Comparison of ENCODE assay signal across 26 cellular contexts in the genomic region with DNA sequence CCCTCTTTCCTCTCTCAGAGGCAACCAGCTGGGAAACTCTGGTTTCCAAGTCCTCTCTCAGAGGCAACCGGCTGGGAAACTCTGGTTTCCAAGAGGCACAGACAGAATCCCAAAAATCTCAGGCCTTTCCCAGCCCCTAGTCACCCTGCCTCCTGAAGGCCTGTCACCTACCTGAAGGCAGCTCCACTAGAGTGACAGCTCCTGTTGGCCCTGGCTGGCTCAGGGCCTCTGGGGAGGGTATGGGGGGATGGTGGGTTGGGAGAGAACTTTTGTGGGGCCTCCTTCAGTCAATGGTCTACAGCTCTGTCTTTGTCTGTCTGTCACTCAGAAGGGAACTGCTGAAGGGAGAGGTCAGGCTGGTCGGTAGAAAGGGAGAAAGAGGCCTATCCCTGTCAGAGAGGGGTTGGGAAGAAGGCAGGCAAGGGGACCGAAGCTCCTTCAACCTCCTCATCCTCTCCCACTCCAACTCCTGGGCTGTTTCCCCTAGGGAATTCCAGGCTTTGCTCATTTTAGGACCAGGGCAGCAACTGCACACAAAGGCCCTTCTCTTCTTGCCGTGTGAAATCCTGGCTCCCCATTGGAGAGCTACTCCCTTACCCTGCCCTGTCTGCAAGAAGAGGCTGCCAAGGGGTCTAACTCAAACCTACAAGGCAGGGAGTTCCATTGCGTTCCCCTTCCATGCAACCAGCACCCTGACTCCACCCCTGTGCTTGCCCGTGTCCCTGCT. TPM values are rescaled to one million over a fixed set of nuclear protein-coding genes. Genes with fewer than 3 reads are reported as not detected.
DNase-seq lines count a peak whose midpoint lies in the region; ATAC-seq and TF ChIP-seq lines count a peak whose summit lies in the region.
"Had no signal": no experiment of that assay in that cellular context is flagged by ENCODE, and none has a peak within 500 bp of the region (broad histone marks: within the 10 kb centered on the region; RNA-seq: fewer than 3 reads in every experiment).

No MANE protein-coding gene starts in this region.

- H3K9ac ChIP-seq in SK-N-SH = no peak overlapping the region
- H3K9ac ChIP-seq in neural cell (ENCODE audit: low read length) = peak overlapping the region; percentile 56
- H3K9ac ChIP-seq: GM23248 had no signal

- no peak overlapping the region for H3K27ac Mint-ChIP-seq in type B pancreatic cell
- H3K27ac Mint-ChIP-seq: activated CD4-positive, alpha-beta T cell treated with anti-CD3 and anti-CD28 coated beads for 36 hours; stimulated activated effector memory CD8-positive, alpha-beta T cell treated with anti-CD3 and anti-CD28 coated beads, Interleukin-12 subunit alpha, Interleukin-12 subunit beta, amount 100 ng/mL, for 72 hours had no signal

- H3K27ac ChIP-seq in SK-N-SH (ENCODE audit: low read depth in 2 of 2, low read length in 1 of 2) (peak overlapping the region in 1 of 2 experiments; percentile 100; a peak in 2 of 4 replicates), dorsolateral prefrontal cortex (peak overlapping the region in 43 of 59 donors; percentile 4 to 77 (median 57)), neural cell (ENCODE audit: low read length) (peak overlapping the region; percentile 96), right atrium auricular region (no peak overlapping the region)
- H3K27ac ChIP-seq: breast epithelium, coronary artery, GM23248, PC-9, suprapubic skin had no signal

- no peaks in the 10 kb centered on the region for H3K9me3 Mint-ChIP-seq in type B pancreatic cell
- H3K9me3 Mint-ChIP-seq: activated T-cell treated with anti-CD3 and anti-CD28 coated beads, Interleukin-2, amount 50 U/mL, for 4 hours; stimulated activated effector memory CD8-positive, alpha-beta T cell treated with anti-CD3 and anti-CD28 coated beads, Interleukin-12 subunit alpha, Interleukin-12 subunit beta, amount 100 ng/mL, for 72 hours had no signal

- H3K4me3 ChIP-seq in SK-N-SH (ENCODE audit: low read depth in 2 of 2, low read length in 1 of 2) = no peak overlapping the region
- no peak overlapping the region for H3K4me3 ChIP-seq in dorsolateral prefrontal cortex
- peak overlapping the region; percentile 64 for H3K4me3 ChIP-seq in neural cell (ENCODE audit: low read length)
- no peak overlapping the region for H3K4me3 ChIP-seq in right atrium auricular region
- H3K4me3 ChIP-seq: breast epithelium, coronary artery, GM23248, lung, PC-9, suprapubic skin had no signal

- peak overlapping the region; percentile 87 for H3K4me3 Mint-ChIP-seq in type B pancreatic cell
- H3K4me3 Mint-ChIP-seq: activated CD4-positive, alpha-beta T cell treated with anti-CD3 and anti-CD28 coated beads for 36 hours; activated T-cell treated with anti-CD3 and anti-CD28 coated beads, Interleukin-2, amount 50 U/mL, for 4 hours; stimulated activated effector memory CD8-positive, alpha-beta T cell treated with anti-CD3 and anti-CD28 coated beads, Interleukin-12 subunit alpha, Interleukin-12 subunit beta, amount 100 ng/mL, for 72 hours had no signal

- intact Hi-C loops in dorsolateral prefrontal cortex (cut with DNase I) = no loop called here

- H3K36me3 ChIP-seq in SK-N-SH (replicated peaks in 1 of 2; ENCODE audit: control insufficient read depth in 1 of 2, insufficient read depth in 2 of 2, low read length in 1 of 2) = no peaks in the 10 kb centered on the region
- no peaks in the 10 kb centered on the region for H3K36me3 ChIP-seq in neural cell (ENCODE audit: insufficient read depth, low read length)
- H3K36me3 ChIP-seq in right atrium auricular region = no peaks in the 10 kb centered on the region
- H3K36me3 ChIP-seq: breast epithelium, suprapubic skin had no signal

- no peaks in the 10 kb centered on the region for H3K79me2 ChIP-seq in SK-N-SH (ENCODE audit: insufficient read depth)
- no peaks in the 10 kb centered on the region for H3K79me2 ChIP-seq in neural cell (replicated peaks; ENCODE audit: insufficient read depth, low read length)

- no peaks in the 10 kb centered on the region for H3K36me3 Mint-ChIP-seq in type B pancreatic cell
- H3K36me3 Mint-ChIP-seq: stimulated activated effector memory CD8-positive, alpha-beta T cell treated with anti-CD3 and anti-CD28 coated beads, Interleukin-12 subunit alpha, Interleukin-12 subunit beta, amount 100 ng/mL, for 72 hours had no signal

- ATAC-seq in SK-N-SH treated with all-trans-retinoic acid at 6 μM for 48 hours = no peak
- ATAC-seq: activated CD4-positive, alpha-beta T cell treated with anti-CD3 and anti-CD28 coated beads for 36 hours; activated T-cell treated with anti-CD3 and anti-CD28 coated beads, Interleukin-2, amount 50 U/mL, for 4 hours; stimulated activated effector memory CD8-positive, alpha-beta T cell treated with anti-CD3 and anti-CD28 coated beads, Interleukin-12 subunit alpha, Interleukin-12 subunit beta, amount 100 ng/mL, for 72 hours had no signal

- no peaks in the 10 kb centered on the region for H3K9me3 ChIP-seq in SK-N-SH
- no peaks in the 10 kb centered on the region for H3K9me3 ChIP-seq in neural cell (ENCODE audit: low read length)
- no peaks in the 10 kb centered on the region for H3K9me3 ChIP-seq in right atrium auricular region
- H3K9me3 ChIP-seq: breast epithelium, suprapubic skin had no signal

- TF ChIP-seq RAD21 in SK-N-SH (IDR thresholded peaks at IDR 0.05; ENCODE audit: low read length) = no peak
- no peak for TF ChIP-seq RAD21 in neural cell (conservative IDR thresholded peaks at IDR 0.05)

- no peak for TF ChIP-seq EP300 in SK-N-SH (IDR thresholded peaks at IDR 0.05; ENCODE audit: borderline replicate concordance in 1 of 2, low read depth in 1 of 2, low read length in 1 of 2)
- TF ChIP-seq EP300 in neural cell (conservative IDR thresholded peaks at IDR 0.05; ENCODE audit: poor library complexity, severe bottlenecking) = no peak

- CTCF ChIA-PET in SK-N-SH (lab: Yijun Ruan, JAX) = interaction anchor here (0.7 to 31.3 kb wide), 9 partner anchors 10 to 124 kb away, joined by 3 to 1752 read pairs (median 6); a partner anchor contains a TSS

- H3K4me1 ChIP-seq in SK-N-SH (ENCODE audit: control insufficient read depth in 1 of 2, insufficient read depth in 2 of 2, low read depth in 1 of 2, low read length in 1 of 2) (peaks cover 21 to 61% of the 10 kb centered on the region in 2 experiments), right atrium auricular region (peaks cover 0 to 15% of the 10 kb centered on the region in 2 donors)

- 77% methylated on average over 6 of the region's 6 CpGs for WGBS in SK-N-SH (ENCODE audit: low lambda C conversion rate)

- peaks cover 4% of the 10 kb centered on the region for H3F3A ChIP-seq in SK-N-SH (replicated peaks; ENCODE audit: insufficient read depth)
- H3F3A ChIP-seq in neural cell (ENCODE audit: insufficient read depth, low read length, poor library complexity, severe bottlenecking) = no peaks in the 10 kb centered on the region

- H3K4me2 ChIP-seq in SK-N-SH (no peak overlapping the region), neural cell (ENCODE audit: low read length) (peak overlapping the region; percentile 49)
- H3K4me2 ChIP-seq: PC-9 had no signal

- H4K20me1 ChIP-seq in SK-N-SH (ENCODE audit: insufficient read depth) (no peaks in the 10 kb centered on the region), neural cell (ENCODE audit: insufficient read depth) (no peaks in the 10 kb centered on the region)

- TF ChIP-seq CTCF in SK-N-SH (IDR thresholded peaks at IDR 0.05) = no peak
- no peak for TF ChIP-seq CTCF in dorsolateral prefrontal cortex (IDR thresholded peaks at IDR 0.05 in 54 of 56, conservative IDR thresholded peaks at IDR 0.05 in 2 of 56; ENCODE audit: low read depth in 1 of 56, partially characterized antibody in 56 of 56)
- TF ChIP-seq CTCF in neural cell (IDR thresholded peaks at IDR 0.05; ENCODE audit: poor library complexity, severe bottlenecking) = no peak
- no peak for TF ChIP-seq CTCF in type B pancreatic cell (conservative IDR thresholded peaks at IDR 0.05)
- TF ChIP-seq CTCF in right atrium auricular region (IDR thresholded peaks at IDR 0.05) = no peak

- 0 out of 2 replicates have a peak overlapping the region, but pooled peaks have one; percentile 29 for H2AFZ ChIP-seq in SK-N-SH (ENCODE audit: low read depth)
- H2AFZ ChIP-seq in neural cell (ENCODE audit: low read depth, low read length) = no peak overlapping the region
- H2AFZ ChIP-seq: GM23248, PC-9 had no signal

- H3K27me3 ChIP-seq in SK-N-SH (ENCODE audit: insufficient read depth) = no peaks in the 10 kb centered on the region
- no peaks in the 10 kb centered on the region for H3K27me3 ChIP-seq in dorsolateral prefrontal cortex
- no peaks in the 10 kb centered on the region for H3K27me3 ChIP-seq in neural cell (ENCODE audit: insufficient read depth, low read depth, low read length)
- peaks cover 0 to 5% of the 10 kb centered on the region in 2 donors for H3K27me3 ChIP-seq in right atrium auricular region
- H3K27me3 ChIP-seq: breast epithelium had no signal

- no peaks in the 10 kb centered on the region for H3K9me2 ChIP-seq in SK-N-SH
- no peaks in the 10 kb centered on the region for H3K9me2 ChIP-seq in neural cell (ENCODE audit: insufficient read depth, low read length)

- DNase-seq in SK-N-SH (no peak), dorsolateral prefrontal cortex (no peak), type B pancreatic cell (ENCODE audit: extremely low spot score, unreplicated experiment) (no peak), right atrium auricular region (ENCODE audit: low spot score) (no peak), NCI-H2107 (lab: John Stamatoyannopoulos, UW) (no peak), NCI-H748 treated with DMSO at 0.1 percent for 48 hours (lab: John Stamatoyannopoulos, UW) (no peak)
- DNase-seq: activated CD4-positive, alpha-beta T cell treated with anti-CD3 and anti-CD28 coated beads for 36 hours; activated CD8-positive, alpha-beta memory T cell treated with anti-CD3 and anti-CD28 coated beads for 24 hours; activated naive CD4-positive, alpha-beta T cell; activated T-cell treated with anti-CD3 and anti-CD28 coated beads, Interleukin-2, amount 50 U/mL, for 4 hours; DND-41; GM23248; occipital lobe; PC-9; Right ventricle myocardium superior; small intestine; T-helper 1 cell had no signal

- POLR2A ChIA-PET in SK-N-SH (lab: Yijun Ruan, JAX) = interaction anchor here (1.1 to 10.5 kb wide), 9 partner anchors 12 to 118 kb away, joined by 3 to 223 read pairs (median 18); a partner anchor contains a TSS

- peaks cover 47% of the 10 kb centered on the region for H3K4me1 Mint-ChIP-seq in type B pancreatic cell (ENCODE audit: unreplicated experiment)

- peaks cover 27% of the 10 kb centered on the region for H3K27me3 Mint-ChIP-seq in type B pancreatic cell

RNA-seq across cellular contexts. Expression of a gene that starts 23.6 kb away (rescaled TPM):
- polyA plus RNA-seq in SK-N-SH (2012; rRNA removed) (31.2 and 36.9 TPM in 2 replicates), neural cell (not detected in 2 replicates)
- 35.6 and 43.6 TPM in 2 replicates for polyA plus RNA-seq in SK-N-SH (2012; cell fraction: cytosol; rRNA removed)
- polyA plus RNA-seq in SK-N-SH (2012; cell fraction: nucleus; rRNA removed) = 29.6 and 30.5 TPM in 2 replicates
- total RNA-seq in dorsolateral prefrontal cortex (10 to 100 TPM in 59 of 120 experiments, 1 to 10 TPM in 61; 3.8 to 22.7 (median 9.8) TPM), type B pancreatic cell (ENCODE audit: low replicate concordance) (1.9 and 5.7 TPM in 2 replicates), right atrium auricular region (10 to 100 TPM; 43.5 to 48.1 TPM)
- not detected in 2 replicates for polyA minus RNA-seq in neural cell

RNA-seq across cellular contexts. Expression of a gene that starts 34.1 kb away (rescaled TPM):
- polyA plus RNA-seq in SK-N-SH (2012; rRNA removed) (159 and 174 TPM in 2 replicates), neural cell (48.4 and 67.1 TPM in 2 replicates)
- 128 and 192 TPM in 2 replicates for polyA plus RNA-seq in SK-N-SH (2012; cell fraction: cytosol; rRNA removed)
- polyA plus RNA-seq in SK-N-SH (2012; cell fraction: nucleus; rRNA removed) = 135 and 166 TPM in 2 replicates
- total RNA-seq in dorsolateral prefrontal cortex (100 to 1,000 TPM; 120 to 279 (median 205) TPM), type B pancreatic cell (ENCODE audit: low replicate concordance) (99.1 and 111 TPM in 2 replicates), right atrium auricular region (100 to 1,000 TPM; 271 to 418 TPM)
- 82.2 and 96.9 TPM in 2 replicates for polyA minus RNA-seq in neural cell

RNA-seq across cellular contexts. Expression of a gene that starts 43.1 kb away (rescaled TPM):
- 208 and 288 TPM in 2 replicates for polyA plus RNA-seq in SK-N-SH (2012; rRNA removed)
- polyA plus RNA-seq in SK-N-SH (2012; cell fraction: cytosol; rRNA removed) = 77.8 and 94.7 TPM in 2 replicates
- 1,862 and 2,736 TPM in 2 replicates for polyA plus RNA-seq in SK-N-SH (2012; cell fraction: nucleus; rRNA removed)
- total RNA-seq in dorsolateral prefrontal cortex = 100 to 1,000 TPM in 119 of 120 experiments, 10 to 100 TPM in 1; 99.4 to 256 (median 180) TPM
- 343 and 358 TPM in 2 replicates for polyA plus RNA-seq in neural cell
- 70.8 and 77.7 TPM in 2 replicates for polyA minus RNA-seq in neural cell
- 187 and 217 TPM in 2 replicates for total RNA-seq in type B pancreatic cell (ENCODE audit: low replicate concordance)
- 10 to 100 TPM; 37.9 to 45.4 TPM for total RNA-seq in right atrium auricular region

RNA-seq across cellular contexts. Expression of a gene that starts 56.4 kb away (rescaled TPM):
- polyA plus RNA-seq in SK-N-SH (2012; rRNA removed) = not detected in 2 replicates
- polyA plus RNA-seq in SK-N-SH (2012; cell fraction: cytosol; rRNA removed) = not detected in 2 replicates
- polyA plus RNA-seq in SK-N-SH (2012; cell fraction: nucleus; rRNA removed) = not detected in 2 replicates
- total RNA-seq in dorsolateral prefrontal cortex = under 1 TPM in 1 of 120 experiments, not detected in 119; 0.33 TPM
- not detected in 2 replicates for polyA plus RNA-seq in neural cell
- not detected in 2 replicates for polyA minus RNA-seq in neural cell
- 20.0 and 32.5 TPM in 2 replicates for total RNA-seq in type B pancreatic cell (ENCODE audit: low replicate concordance)
- total RNA-seq in right atrium auricular region = 1 to 10 TPM; 1.2 to 6.5 TPM
- total RNA-seq: activated CD4-positive, alpha-beta T cell treated with anti-CD3 and anti-CD28 coated beads for 36 hours; fibroblast of lung; glomerular endothelial cell; GM23248; occipital lobe; Right ventricle myocardium superior had no signal
- polyA plus RNA-seq: fibroblast of lung, GM23248 had no signal

Comparison
In these comparisons a context has a peak if more than half of its experiments do, and no peak if none do; other contexts are left out.
1. H3K27ac ChIP-seq: peak in dorsolateral prefrontal cortex (43 of 59) and neural cell (single experiment); none in right atrium auricular region (0 of 2).